In genomic region chr9:33473216-33473615, GRCh38 we compare ENCODE assay signal across 8 cellular contexts. TPM values are rescaled to one million over a fixed set of nuclear protein-coding genes. Genes with fewer than 3 reads are reported as not detected.
DNase-seq lines count a peak whose midpoint lies in the region; ATAC-seq, FAIRE-seq and TF ChIP-seq lines count a peak whose summit lies in the region.

No MANE protein-coding gene starts in this region.

- peaks cover 11 to 12% of the 10 kb centered on the region in 2 experiments; a peak in 3 of 4 replicates for H3K4me1 Mint-ChIP-seq in H9
- H3K4me1 Mint-ChIP-seq in activated CD4-positive, alpha-beta memory T cell treated with anti-CD3 and anti-CD28 coated beads for 36 hours (ENCODE audit: low read depth): peaks cover 24% of the 10 kb centered on the region

- H2BK15ac ChIP-seq in H9 (ENCODE audit: low read depth, low read length): no peak overlapping the region

- H3K79me2 ChIP-seq in H9 (ENCODE audit: insufficient read depth, low read length) (peaks cover 11% of the 10 kb centered on the region), hepatocyte (peaks cover 20% of the 10 kb centered on the region)

- H2BK120ac ChIP-seq in H9 (ENCODE audit: low read depth, low read length, poor library complexity, severe bottlenecking): no peak overlapping the region

- H3T11ph ChIP-seq in H9 (ENCODE audit: low read length): no peak overlapping the region

- H2AK5ac ChIP-seq in H9 (ENCODE audit: insufficient read length, low read length): no peak overlapping the region

- H3K9me3 ChIP-seq in H9 (ENCODE audit: control insufficient read depth, low read depth, low read length) (no peaks in the 10 kb centered on the region), hepatocyte (ENCODE audit: low read depth) (no peaks in the 10 kb centered on the region), spleen (no peaks in the 10 kb centered on the region)

- CTCF ChIA-PET in activated CD4-positive, alpha-beta memory T cell treated with anti-CD3 and anti-CD28 coated beads for 36 hours (lab: Charles Lee): interaction anchor here (0.7 to 20.4 kb wide), 12 partner anchors 9 to 187 kb away, joined by 3 to 386 read pairs (median 6); partner anchors contain the start of genes ANKRD18B, AQP3, AQP7 and NFX1

- TF ChIP-seq POLR2A in spleen (IDR thresholded peaks at IDR 0.05): no peak
- no peak for TF ChIP-seq POLR2A in GM12891 (IDR thresholded peaks at IDR 0.05; ENCODE audit: low read depth, low read length)

- TF ChIP-seq CTCF in H9 (conservative IDR thresholded peaks at IDR 0.05) (no peak), hepatocyte (IDR thresholded peaks at IDR 0.05; ENCODE audit: poor library complexity) (no peak), spleen (IDR thresholded peaks at IDR 0.05 in 8 of 11, conservative IDR thresholded peaks at IDR 0.05 in 3 of 11) (no peak)

- H2BK20ac ChIP-seq in H9 (ENCODE audit: low read depth, low read length, poor library complexity, severe bottlenecking): no peak overlapping the region

- ATAC-seq in HG02642 (IDR thresholded peaks at IDR 0.05; ENCODE audit: poor library complexity, unreplicated experiment): no peak

- H3K4me1 ChIP-seq in H9 (ENCODE audit: insufficient read depth, low read length): 0 out of 2 replicates have a peak, but pooled peaks cover 2% of the 10 kb centered on the region
- peaks cover 8% of the 10 kb centered on the region for H3K4me1 ChIP-seq in hepatocyte (ENCODE audit: insufficient read depth)
- peaks cover 16 to 35% (median 25%) of the 10 kb centered on the region in 6 donors for H3K4me1 ChIP-seq in spleen

- H3K23ac ChIP-seq in H9 (ENCODE audit: insufficient read length, low read depth, low read length): no peak overlapping the region

- H3K4ac ChIP-seq in H9 (ENCODE audit: low read depth, low read length): no peak overlapping the region

- peaks cover 4% of the 10 kb centered on the region for H3K79me1 ChIP-seq in H9 (ENCODE audit: insufficient read depth, low read depth, low read length, poor library complexity, severe bottlenecking)

- intact Hi-C loops in activated CD4-positive, alpha-beta memory T cell treated with anti-CD3 and anti-CD28 coated beads for 36 hours (cut with micrococcal nuclease): loop anchor here (1.0 to 5.0 kb wide), 3 partner anchors 39 to 574 kb away; partner anchors contain the start of genes BAG1 and UBAP2
- intact Hi-C loops in spleen (cut with DNase I; ENCODE audit: low total_unique reads): no loop called here

- DNase-seq in H9: no peak
- DNase-seq in activated CD4-positive, alpha-beta memory T cell treated with anti-CD3 and anti-CD28 coated beads for 36 hours: no peak
- DNase-seq in hepatocyte (ENCODE audit: low spot score): no peak
- peak; percentile 77 for DNase-seq in spleen
- DNase-seq in stimulated activated CD8-positive, alpha-beta memory T cell treated with anti-CD3 and anti-CD28 coated beads, Interleukin-4, amount 100 ng/mL, for 48 hours: no peak
- DNase-seq in GM12891 (ENCODE audit: insufficient read length, low spot score): no peak
- no peak for DNase-seq in CD1c-positive myeloid dendritic cell (ENCODE audit: extremely low spot score)

- H4K20me1 ChIP-seq in H9 (ENCODE audit: control insufficient read depth, insufficient read depth, insufficient read length): no peaks in the 10 kb centered on the region
- no peaks in the 10 kb centered on the region for H4K20me1 ChIP-seq in hepatocyte (ENCODE audit: insufficient read depth, poor library complexity, severe bottlenecking)

- peak overlapping the region; percentile 98 to 100 for H3K4me3 Mint-ChIP-seq in H9
- H3K4me3 Mint-ChIP-seq in activated CD4-positive, alpha-beta memory T cell treated with anti-CD3 and anti-CD28 coated beads for 36 hours: peak overlapping the region; percentile 99

- no peaks in the 10 kb centered on the region for H3K36me3 ChIP-seq in hepatocyte (replicated peaks; ENCODE audit: insufficient read depth, low read depth)
- H3K36me3 ChIP-seq in spleen: peaks cover 0 to 42% (median 39%) of the 10 kb centered on the region in 6 donors

- H3K4me2 ChIP-seq in H9 (ENCODE audit: insufficient read depth, insufficient read length, low read length) (peak overlapping the region; percentile 99), hepatocyte (peak overlapping the region; percentile 90)

- no peaks in the 10 kb centered on the region for H3K9me2 ChIP-seq in hepatocyte (replicated peaks; ENCODE audit: insufficient read depth)

- H3K18ac ChIP-seq in H9 (ENCODE audit: insufficient read length, low read depth, low read length): no peak overlapping the region

- H3K56ac ChIP-seq in H9 (ENCODE audit: insufficient read length, low read depth, low read length): no peak overlapping the region

- POLR2A ChIA-PET in activated CD4-positive, alpha-beta memory T cell treated with anti-CD3 and anti-CD28 coated beads for 36 hours (lab: Charles Lee): interaction anchor here (0.6 to 2.4 kb wide), 8 partner anchors 8 to 580 kb away, joined by 3 to 12 read pairs (median 5); partner anchors contain the start of genes AQP3 and NFX1

- H3K9me3 Mint-ChIP-seq in H9: no peaks in the 10 kb centered on the region; a peak in 1 of 5 replicates
- H3K9me3 Mint-ChIP-seq in activated CD4-positive, alpha-beta memory T cell treated with anti-CD3 and anti-CD28 coated beads for 36 hours: no peaks in the 10 kb centered on the region

- H2AFZ ChIP-seq in H9 (ENCODE audit: low read length): no peak overlapping the region
- H2AFZ ChIP-seq in hepatocyte: peak overlapping the region; percentile 26

- no peaks in the 10 kb centered on the region for H3K27me3 ChIP-seq in H9 (ENCODE audit: insufficient read depth, low read length)
- H3K27me3 ChIP-seq in hepatocyte: no peaks in the 10 kb centered on the region
- H3K27me3 ChIP-seq in spleen (replicated peaks in 1 of 7): no peaks in the 10 kb centered on the region

- peak overlapping the region in 1 of 3 experiments; percentile 98; a peak in 4 of 7 replicates for H3K27ac Mint-ChIP-seq in H9
- H3K27ac Mint-ChIP-seq in activated CD4-positive, alpha-beta memory T cell treated with anti-CD3 and anti-CD28 coated beads for 36 hours: peak overlapping the region; percentile 93

- H4K5ac ChIP-seq in H9 (ENCODE audit: insufficient read length, low read depth, low read length): no peak overlapping the region

- no peak overlapping the region for H2BK12ac ChIP-seq in H9 (ENCODE audit: insufficient read length, low read depth, low read length)

- no CpG with 5 or more reads among the region's 14 CpGs for WGBS in H9 (ENCODE audit: extremely low coverage, insufficient read length, low lambda C conversion rate)
- 2% methylated on average over 14 of the region's 14 CpGs for WGBS in hepatocyte (ENCODE audit: low lambda C conversion rate, missing lambda C conversion rate)
- WGBS in spleen, 5 donors: 0 to 2% (median 1%) methylated on average over 13 to 14 of the region's 14 CpGs

- H3K27me3 Mint-ChIP-seq in H9 (ENCODE audit: low read depth): no peaks in the 10 kb centered on the region
- H3K27me3 Mint-ChIP-seq in activated CD4-positive, alpha-beta memory T cell treated with anti-CD3 and anti-CD28 coated beads for 36 hours: no peaks in the 10 kb centered on the region

- H3K14ac ChIP-seq in H9 (ENCODE audit: insufficient read depth, low read length): no peak overlapping the region; the same call in 1 of the 2 replicates

- no peak overlapping the region for H4K8ac ChIP-seq in H9 (replicated peaks; ENCODE audit: insufficient read length, low read depth, low read length)

- H3K9ac ChIP-seq in H9 (ENCODE audit: extremely low read depth, insufficient read length, low read length): peak overlapping the region; percentile 87

- H3K36me3 Mint-ChIP-seq in H9 (ENCODE audit: insufficient read depth in 1 of 3, low read depth in 3 of 3): peaks cover 27 to 45% (median 37%) of the 10 kb centered on the region in 3 experiments; a peak in 6 of 7 replicates
- H3K36me3 Mint-ChIP-seq in activated CD4-positive, alpha-beta memory T cell treated with anti-CD3 and anti-CD28 coated beads for 36 hours: peaks cover 27% of the 10 kb centered on the region

- H2BK5ac ChIP-seq in H9 (ENCODE audit: insufficient read length, low read length): no peak overlapping the region

- H3K23me2 ChIP-seq in H9 (ENCODE audit: insufficient read length, low read depth, low read length, poor library complexity, severe bottlenecking): peaks cover 6% of the 10 kb centered on the region

- peak overlapping the region; percentile 34 for H3K4me3 ChIP-seq in hepatocyte
- peak overlapping the region; percentile 81 to 100 (median 97) for H3K4me3 ChIP-seq in spleen

- H3K27ac ChIP-seq in H9 (ENCODE audit: insufficient read length, low read depth, low read length) (no peak overlapping the region), hepatocyte (peak overlapping the region; percentile 5), spleen (peak overlapping the region in 7 of 8 donors; percentile 48 to 87 (median 82))

- FAIRE-seq in GM12891 (lab: Jason Lieb, UNC): no peak

- no peak overlapping the region for H4K91ac ChIP-seq in H9 (ENCODE audit: insufficient read length, low read depth, low read length)

TF ChIP-seq in GM12891, 5 proteins besides CTCF, POLR2A, EP300 and RAD21:
- TF ChIP-seq TAF1 (IDR thresholded peaks at IDR 0.05; ENCODE audit: low read depth, low read length): no peak
- no peak for TF ChIP-seq PAX5 (IDR thresholded peaks at IDR 0.05; ENCODE audit: insufficient read depth, low read length, severe bottlenecking)
- TF ChIP-seq POU2F2 (IDR thresholded peaks at IDR 0.05; ENCODE audit: low read depth, low read length): no peak
- no peak for TF ChIP-seq POLR2AphosphoS5 (IDR thresholded peaks at IDR 0.05; ENCODE audit: low read depth, low read length)
- no peak for TF ChIP-seq SPI1 (IDR thresholded peaks at IDR 0.05; ENCODE audit: low read depth, low read length)

RNA-seq across cellular contexts. Expression of gene NOL6, which starts 0.5 kb away (rescaled TPM):
- total RNA-seq in H9 (2021) (64.4 and 66.3 TPM in 2 replicates), hepatocyte (19.3 and 21.9 TPM in 2 replicates), spleen (10 to 100 TPM; 20.7 to 48.1 (median 28.4) TPM)
- total RNA-seq in activated CD4-positive, alpha-beta memory T cell treated with anti-CD3 and anti-CD28 coated beads for 36 hours: 10 to 100 TPM; 38.1 to 39.7 TPM
- polyA plus RNA-seq in hepatocyte (20.6 and 24.1 TPM in 2 replicates), spleen (10 to 100 TPM; 20.0 to 28.4 (median 24.6) TPM)
- polyA plus RNA-seq in GM12891 (2012; ENCODE audit: low read depth, missing spikeins): 17.7 TPM

RNA-seq across cellular contexts. Expression of gene AQP3, which starts 25.8 kb away (rescaled TPM):
- total RNA-seq in H9 (2021) (1.6 TPM in 2 replicates), hepatocyte (97.1 and 101 TPM in 2 replicates), spleen (100 to 1,000 TPM in 5 of 7 donors, 10 to 100 TPM in 2; 44.2 to 251 (median 126) TPM)
- 10 to 100 TPM; 19.4 to 20.2 TPM for total RNA-seq in activated CD4-positive, alpha-beta memory T cell treated with anti-CD3 and anti-CD28 coated beads for 36 hours
- polyA plus RNA-seq in hepatocyte (99.3 and 123 TPM in 2 replicates), spleen (10 to 100 TPM in 1 of 3 donors, 1 to 10 TPM in 2; 5.0 to 51.4 (median 5.7) TPM)
- 0.40 TPM for polyA plus RNA-seq in GM12891 (2012; ENCODE audit: low read depth, missing spikeins)

RNA-seq across cellular contexts. Expression of gene ANKRD18B, which starts 50.8 kb away (rescaled TPM):
- total RNA-seq in H9 (2021) (9.1 and 10.6 TPM in 2 replicates), hepatocyte (0.13 and 0.68 TPM in 2 replicates), spleen (1 to 10 TPM in 1 of 7 donors, not detected in 6; 1.7 TPM)
- total RNA-seq in activated CD4-positive, alpha-beta memory T cell treated with anti-CD3 and anti-CD28 coated beads for 36 hours: 1 to 10 TPM in 1 of 2 experiments, under 1 TPM in 1; 0.31 to 1.5 TPM
- polyA plus RNA-seq in hepatocyte (0.62 and 0.65 TPM in 2 replicates), spleen (under 1 TPM in 1 of 3 donors, not detected in 2; 0.02 TPM)
- polyA plus RNA-seq in GM12891 (2012; ENCODE audit: low read depth, missing spikeins): not detected
